9 cellular contexts compared by ENCODE assay signal in genomic region chr5:150511641-150512367, GRCh38. TPM values are rescaled to one million over a fixed set of nuclear protein-coding genes. Genes with fewer than 3 reads are reported as not detected.
DNase-seq lines count a peak whose midpoint lies in the region; ATAC-seq and TF ChIP-seq lines count a peak whose summit lies in the region.
"Had no signal": no experiment of that assay in that cellular context is flagged by ENCODE, and none has a peak within 500 bp of the region (broad histone marks: within the 10 kb centered on the region; RNA-seq: fewer than 3 reads in every experiment).

No MANE protein-coding gene starts in this region.

- intact Hi-C loops in A673 (cut with micrococcal nuclease; ENCODE audit: unreplicated experiment): no loop called here
- intact Hi-C loops in mucosa of descending colon (cut with DNase I, micrococcal nuclease): no loop called here

- H3K36me3 ChIP-seq in A673 (ENCODE audit: insufficient read depth, low read length, poor library complexity, severe bottlenecking) (no peaks in the 10 kb centered on the region), mucosa of descending colon (ENCODE audit: low read depth) (no peaks in the 10 kb centered on the region)

- ATAC-seq in mucosa of descending colon: peak; percentile 85
- no peak for ATAC-seq in GM18873 (IDR thresholded peaks at IDR 0.05; ENCODE audit: low FRiP score, unreplicated experiment)
- ATAC-seq in GM21528 (IDR thresholded peaks at IDR 0.05; ENCODE audit: low FRiP score, unreplicated experiment): no peak
- no peak for ATAC-seq in GM19023 (IDR thresholded peaks at IDR 0.05; ENCODE audit: unreplicated experiment)

- H3K9me3 ChIP-seq in A673 (ENCODE audit: low read depth, low read length, poor library complexity, severe bottlenecking) (no peaks in the 10 kb centered on the region), mucosa of descending colon (no peaks in the 10 kb centered on the region)

- H3K4me1 ChIP-seq in A673 (ENCODE audit: insufficient read depth, low read length, poor library complexity, severe bottlenecking) (peaks cover 26% of the 10 kb centered on the region), mucosa of descending colon (ENCODE audit: low read depth) (peaks cover 68% of the 10 kb centered on the region)

- no peak for TF ChIP-seq CTCF in A673 (conservative IDR thresholded peaks at IDR 0.05; ENCODE audit: low read depth, low read length)
- no peak for TF ChIP-seq CTCF in epithelial cell of esophagus (IDR thresholded peaks at IDR 0.05; ENCODE audit: insufficient read depth, low read depth, low read length, missing control alignments)
- no peak for TF ChIP-seq CTCF in mucosa of descending colon (IDR thresholded peaks at IDR 0.05)

- DNase-seq in A673 (ENCODE audit: low spot score): peak; percentile 83
- peak; percentile 94 for DNase-seq in NCI-H82 (lab: John Stamatoyannopoulos, UW)
- DNase-seq in epithelial cell of esophagus (ENCODE audit: low read depth): peak; percentile 92
- peak; percentile 92 to 95 (median 93) for DNase-seq in mucosa of descending colon
- no peak for DNase-seq in cortex of kidney (lab: John Stamatoyannopoulos, UW)
- DNase-seq: stimulated activated CD4-positive, alpha-beta T cell treated with anti-CD3 and anti-CD28 coated beads, Interleukin-4, amount 100 ng/mL, for 24 hours had no signal

- H3K27me3 ChIP-seq in A673 (replicated peaks; ENCODE audit: insufficient read depth, low read depth, low read length, poor library complexity): no peaks in the 10 kb centered on the region

- POLR2A ChIA-PET in A673 (lab: Charles Lee; ENCODE audit: low non-redundant PET): no interaction called here

- H3K4me3 ChIP-seq in A673 (ENCODE audit: low read depth, low read length, poor library complexity, severe bottlenecking) (no peak overlapping the region), epithelial cell of esophagus (ENCODE audit: low read length) (no peak overlapping the region), mucosa of descending colon (no peak overlapping the region)

- BruUV-seq in A673 (replicated peaks; lab: Mats Ljungman, UMichigan): no TSS peak

- H3K27ac ChIP-seq in A673 (ENCODE audit: low read depth, low read length, poor library complexity, severe bottlenecking): no peak overlapping the region

- CTCF ChIA-PET in A673 (lab: Charles Lee): no interaction called here

RNA-seq across cellular contexts. Expression of gene NDST1, which starts 3.9 kb away (rescaled TPM):
- total RNA-seq in A673 (2021) (44.0 and 46.7 TPM in 2 replicates), mucosa of descending colon (10 to 100 TPM; 58.1 to 66.5 (median 60.6) TPM)
